ENCODE assay signal across 22 cellular contexts in the genomic region with DNA sequence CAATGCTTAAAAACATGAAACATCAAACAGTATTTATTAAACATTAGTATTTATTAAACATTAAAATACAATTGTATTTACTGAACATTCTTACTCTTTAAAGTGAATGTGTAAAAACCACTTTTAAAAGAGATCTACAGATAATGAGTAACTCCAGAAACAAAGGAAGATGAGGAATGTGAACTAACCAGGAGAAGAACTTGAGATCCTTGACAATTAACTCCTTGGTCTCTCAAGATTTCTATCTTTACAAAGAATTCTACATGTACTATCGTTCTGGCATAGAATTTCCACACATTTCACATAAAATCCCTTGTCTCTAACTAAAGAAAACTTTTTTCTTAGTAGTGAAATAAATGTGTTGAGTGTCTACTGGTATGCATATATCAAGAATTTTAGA. TPM values are rescaled to one million over a fixed set of nuclear protein-coding genes. Genes with fewer than 3 reads are reported as not detected.
A peak's percentile ranks its signal among the peaks of the same experiment; 100 is the strongest.
DNase-seq lines count a peak whose midpoint lies in the region; TF ChIP-seq lines count a peak whose summit lies in the region.
"Had no signal": no experiment of that assay in that cellular context is flagged by ENCODE, and none has a peak within 500 bp of the region (broad histone marks: within the 10 kb centered on the region; RNA-seq: fewer than 3 reads in every experiment).

No MANE protein-coding gene starts in this region.

- no TSS peak for BruUV-seq in mammary epithelial cell (replicated peaks; lab: Mats Ljungman, UMichigan)

- no peak overlapping the region for H3K9ac ChIP-seq in mammary epithelial cell (ENCODE audit: insufficient read depth, low read length)
- H3K9ac ChIP-seq in SK-N-MC (ENCODE audit: insufficient read length) = no peak overlapping the region

- H3K27ac ChIP-seq in mammary epithelial cell (ENCODE audit: insufficient read depth, low read depth, low read length) = peak overlapping the region; percentile 24
- H3K27ac ChIP-seq in breast epithelium = no peak overlapping the region
- peak overlapping the region; percentile 45 for H3K27ac ChIP-seq in SK-N-MC
- no peak overlapping the region for H3K27ac ChIP-seq in left ventricle myocardium inferior (replicated peaks)
- H3K27ac ChIP-seq: 22Rv1, RWPE1 had no signal

- H3K27me3 ChIP-seq in mammary epithelial cell (ENCODE audit: insufficient read depth, low read length) = no peaks in the 10 kb centered on the region
- no peaks in the 10 kb centered on the region for H3K27me3 ChIP-seq in breast epithelium
- H3K27me3 ChIP-seq in kidney epithelial cell (ENCODE audit: control insufficient read depth, insufficient read depth, low read length) = no peaks in the 10 kb centered on the region
- no peaks in the 10 kb centered on the region for H3K27me3 ChIP-seq in left ventricle myocardium inferior (ENCODE audit: low read depth)

- H3K4me1 ChIP-seq in mammary epithelial cell (ENCODE audit: insufficient read depth, low read length) (peaks cover 62% of the 10 kb centered on the region), breast epithelium (no peaks in the 10 kb centered on the region), left ventricle myocardium inferior (no peaks in the 10 kb centered on the region)
- H3K4me1 ChIP-seq: HAP-1 had no signal

- peaks cover 26% of the 10 kb centered on the region for H3K36me3 ChIP-seq in mammary epithelial cell (ENCODE audit: insufficient read depth, low read length)
- H3K36me3 ChIP-seq in breast epithelium = no peaks in the 10 kb centered on the region
- H3K36me3 ChIP-seq in SK-N-MC (ENCODE audit: insufficient read depth, low read length) = no peaks in the 10 kb centered on the region
- peaks cover 1% of the 10 kb centered on the region for H3K36me3 ChIP-seq in kidney epithelial cell (ENCODE audit: control insufficient read depth, insufficient read depth, low read length)
- H3K36me3 ChIP-seq in left ventricle myocardium inferior = no peaks in the 10 kb centered on the region
- H3K36me3 ChIP-seq: HAP-1 had no signal

- DNase-seq in mammary epithelial cell (no peak), breast epithelium (ENCODE audit: low spot score in 2 of 2) (no peak), SK-N-MC (ENCODE audit: low read depth, low spot score) (no peak), kidney epithelial cell (ENCODE audit: low read depth) (peak; percentile 5), DMS 273 treated with DMSO at 0.1 percent for 48 hours (lab: John Stamatoyannopoulos, UW) (no peak), left ventricle myocardium inferior (no peak), GM20000 (ENCODE audit: low spot score) (no peak)
- DNase-seq: Calu3, DMS153, DND-41, GOT3, NCI-H1092 treated with DMSO at 0.1 percent for 48 hours, NCI-H1436, NCI-H187, NCI-H2081 treated with DMSO at 0.1 percent for 48 hours, NCI-H2171, NCI-H226, NCI-H510A, NCI-H69 had no signal

- H3K4me3 ChIP-seq in mammary epithelial cell (replicated peaks in 1 of 3; ENCODE audit: insufficient read depth in 1 of 3, low read depth in 2 of 3, low read length in 3 of 3) = no peak overlapping the region
- no peak overlapping the region for H3K4me3 ChIP-seq in breast epithelium
- no peak overlapping the region for H3K4me3 ChIP-seq in SK-N-MC
- no peak overlapping the region for H3K4me3 ChIP-seq in kidney epithelial cell (ENCODE audit: low read depth, low read length)
- H3K4me3 ChIP-seq in left ventricle myocardium inferior = no peak overlapping the region
- H3K4me3 ChIP-seq: HAP-1 had no signal

- dilution Hi-C loops in mammary epithelial cell (cut with HindIII; ENCODE audit: low sequenced_read_pairs) = no loop called here

- H3K9me3 ChIP-seq in mammary epithelial cell (replicated peaks; ENCODE audit: insufficient read depth, low read length) = no peaks in the 10 kb centered on the region
- no peaks in the 10 kb centered on the region for H3K9me3 ChIP-seq in breast epithelium
- H3K9me3 ChIP-seq in SK-N-MC (ENCODE audit: low read depth, low read length) = no peaks in the 10 kb centered on the region
- no peaks in the 10 kb centered on the region for H3K9me3 ChIP-seq in left ventricle myocardium inferior (replicated peaks)
- H3K9me3 ChIP-seq: HAP-1 had no signal

- TF ChIP-seq POLR2A in breast epithelium (IDR thresholded peaks at IDR 0.05) = no peak

- CTCF ChIA-PET in mammary epithelial cell (lab: Charles Lee; ENCODE audit: low non-redundant PET) = no interaction called here

- no peak overlapping the region for H3K4me2 ChIP-seq in mammary epithelial cell (ENCODE audit: insufficient read depth, low read depth, low read length)

- intact Hi-C loops in mammary epithelial cell (cut with micrococcal nuclease) (no loop called here), breast epithelium (cut with DNase I; ENCODE audit: low total_unique reads) (no loop called here), left ventricle myocardium inferior (cut with micrococcal nuclease) (no loop called here)

- in situ Hi-C loops in mammary epithelial cell (cut with MboI; ENCODE audit: low sequenced_read_pairs in 2 of 2) = loop anchor here in 1 of 2 donors (25.0 kb wide), 1 partner anchor 276 kb away; no protein-coding TSS in a partner anchor

- H2AFZ ChIP-seq in mammary epithelial cell (ENCODE audit: low read depth, low read length) = no peak overlapping the region

- 14% methylated on average over 1 of the region's 1 CpG for WGBS in mammary epithelial cell (ENCODE audit: low coverage, missing lambda C conversion rate)

- no peak for TF ChIP-seq CTCF in mammary epithelial cell (conservative IDR thresholded peaks at IDR 0.05 in 1 of 2, IDR thresholded peaks at IDR 0.05 in 1 of 2; ENCODE audit: extremely low read depth in 1 of 2, insufficient read depth in 1 of 2, low read depth in 1 of 2, low read length in 2 of 2)
- no peak for TF ChIP-seq CTCF in breast epithelium (IDR thresholded peaks at IDR 0.05)
- no peak for TF ChIP-seq CTCF in kidney epithelial cell (IDR thresholded peaks at IDR 0.05; ENCODE audit: insufficient read depth, low read length, poor library complexity, severe bottlenecking)
- TF ChIP-seq CTCF in left ventricle myocardium inferior (IDR thresholded peaks at IDR 0.05; ENCODE audit: borderline replicate concordance) = no peak
- TF ChIP-seq CTCF in GM20000 (IDR thresholded peaks at IDR 0.05; ENCODE audit: extremely low read depth, missing control alignments) = no peak

- peaks cover 68% of the 10 kb centered on the region for H3K79me2 ChIP-seq in mammary epithelial cell (ENCODE audit: insufficient read depth, low read length)

- H4K20me1 ChIP-seq in mammary epithelial cell (ENCODE audit: insufficient read depth, low read length) = peaks cover 39% of the 10 kb centered on the region

RNA-seq across cellular contexts. Expression of a gene that starts 28.7 kb away (rescaled TPM):
- 10 to 100 TPM; 12.0 to 18.2 TPM for total RNA-seq in mammary epithelial cell
- 0.61 TPM for polyA plus RNA-seq in mammary epithelial cell
- 4.0 TPM for polyA minus RNA-seq in mammary epithelial cell
- 1 to 10 TPM in 1 of 3 donors, under 1 TPM in 1, not detected in 1; 0.33 to 1.0 TPM for total RNA-seq in breast epithelium
- total RNA-seq in kidney epithelial cell = 0.34 and 1.0 TPM in 2 replicates
- not detected for total RNA-seq in left ventricle myocardium inferior

Comparison
In these comparisons a context has a peak if more than half of its experiments do, and no peak if none do; other contexts are left out.
1. H3K27ac ChIP-seq: peak in mammary epithelial cell (single experiment) and SK-N-MC (single experiment); none in breast epithelium (0 of 2) and left ventricle myocardium inferior (single experiment).